In the genomic region with DNA sequence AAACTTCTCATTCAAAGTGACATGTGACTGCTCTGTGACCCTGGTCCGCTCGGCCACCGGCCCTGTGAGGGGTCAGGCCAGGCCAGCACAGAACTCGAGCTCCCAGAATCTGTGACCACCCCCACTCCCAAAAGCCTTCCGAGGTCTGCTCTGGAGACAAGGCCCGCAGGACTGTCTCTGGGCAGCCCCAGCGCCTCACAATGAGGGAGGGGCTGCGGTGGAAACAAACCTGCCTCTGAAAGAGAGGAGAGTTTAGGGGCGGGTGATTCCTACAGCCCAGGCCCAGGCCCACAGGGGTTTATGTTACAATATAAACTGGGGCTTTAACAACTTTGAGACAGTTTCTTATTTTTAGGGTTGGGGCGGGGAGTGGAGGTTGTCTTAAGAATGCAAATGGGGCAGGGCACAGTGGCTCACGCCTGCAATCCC, we compare ENCODE assay signal across 18 cellular contexts. TPM values are rescaled to one million over a fixed set of nuclear protein-coding genes. Genes with fewer than 3 reads are reported as not detected.
DNase-seq lines count a peak whose midpoint lies in the region; ATAC-seq and TF ChIP-seq lines count a peak whose summit lies in the region.
"Had no signal": no experiment of that assay in that cellular context is flagged by ENCODE, and none has a peak within 500 bp of the region (broad histone marks: within the 10 kb centered on the region; RNA-seq: fewer than 3 reads in every experiment).

No MANE protein-coding gene starts in this region.

- H3K9me3 Mint-ChIP-seq in endothelial cell (ENCODE audit: unreplicated experiment), result no peaks in the 10 kb centered on the region
- H3K9me3 Mint-ChIP-seq: activated naive CD4-positive, alpha-beta T cell treated with anti-CD3 and anti-CD28 coated beads, Interleukin-2, amount 50 U/mL, for 24 hours had no signal

- no peak overlapping the region for H3K27ac Mint-ChIP-seq in endothelial cell (ENCODE audit: unreplicated experiment)
- H3K27ac Mint-ChIP-seq: activated naive CD4-positive, alpha-beta T cell treated with anti-CD3 and anti-CD28 coated beads, Interleukin-2, amount 50 U/mL, for 24 hours had no signal

- peaks cover 14% of the 10 kb centered on the region for H3K4me1 ChIP-seq in HUES64 (ENCODE audit: insufficient read depth, low read length)
- peaks cover 0 to 47% (median 42%) of the 10 kb centered on the region in 4 donors for H3K4me1 ChIP-seq in liver (ENCODE audit: control insufficient read depth in 4 of 4, insufficient read depth in 4 of 4, low read length in 3 of 4)
- peaks cover 0 to 47% (median 24%) of the 10 kb centered on the region in 6 donors for H3K4me1 ChIP-seq in spleen
- no peaks in the 10 kb centered on the region for H3K4me1 ChIP-seq in mucosa of descending colon (ENCODE audit: low read depth)

- intact Hi-C loops in spleen (cut with DNase I; ENCODE audit: low total_unique reads) (no loop called here), mucosa of descending colon (cut with DNase I, micrococcal nuclease) (no loop called here)

- TF ChIP-seq POLR2A in spleen (IDR thresholded peaks at IDR 0.05), result no peak

- H3K27ac ChIP-seq in HUES64 (ENCODE audit: low read depth, low read length), result peak overlapping the region; percentile 62; the same call in 1 of the 2 replicates
- H3K27ac ChIP-seq in liver (ENCODE audit: low read depth in 1 of 2, low read length in 2 of 2), result peak overlapping the region; percentile 57 to 60
- H3K27ac ChIP-seq in spleen, result peak overlapping the region in 7 of 8 donors; percentile 11 to 67 (median 45)

- peaks cover 9% of the 10 kb centered on the region for H3K36me3 Mint-ChIP-seq in endothelial cell (ENCODE audit: low read depth, unreplicated experiment)
- H3K36me3 Mint-ChIP-seq: activated naive CD4-positive, alpha-beta T cell treated with anti-CD3 and anti-CD28 coated beads, Interleukin-2, amount 50 U/mL, for 24 hours had no signal

- H3K27me3 Mint-ChIP-seq in endothelial cell (ENCODE audit: unreplicated experiment), result peaks cover 43% of the 10 kb centered on the region
- H3K27me3 Mint-ChIP-seq: activated naive CD4-positive, alpha-beta T cell treated with anti-CD3 and anti-CD28 coated beads, Interleukin-2, amount 50 U/mL, for 24 hours had no signal

- H3K4me3 ChIP-seq in HUES64 (ENCODE audit: low read length), result no peak overlapping the region
- H3K4me3 ChIP-seq in liver (ENCODE audit: low read depth in 1 of 3, low read length in 3 of 3), result no peak overlapping the region
- H3K4me3 ChIP-seq in spleen, result no peak overlapping the region
- no peak overlapping the region for H3K4me3 ChIP-seq in mucosa of descending colon
- H3K4me3 ChIP-seq: lung, Peyer's patch, testis had no signal

- ATAC-seq in HG02938 (IDR thresholded peaks at IDR 0.05; ENCODE audit: unreplicated experiment) (no peak), mucosa of descending colon (no peak), HG03439 (IDR thresholded peaks at IDR 0.05; ENCODE audit: unreplicated experiment) (no peak)

- H3K9me3 ChIP-seq in HUES64 (ENCODE audit: insufficient read depth, low read depth, low read length) (no peaks in the 10 kb centered on the region), liver (ENCODE audit: control insufficient read depth in 4 of 4, low read length in 3 of 4) (no peaks in the 10 kb centered on the region), spleen (no peaks in the 10 kb centered on the region), mucosa of descending colon (no peaks in the 10 kb centered on the region)
- H3K9me3 ChIP-seq: Peyer's patch, testis had no signal

- TF ChIP-seq CTCF in endothelial cell (IDR thresholded peaks at IDR 0.05; ENCODE audit: unreplicated experiment) (no peak), liver (IDR thresholded peaks at IDR 0.05; ENCODE audit: low read depth, low read length, missing input control) (no peak), spleen (IDR thresholded peaks at IDR 0.05 in 8 of 11, conservative IDR thresholded peaks at IDR 0.05 in 3 of 11) (no peak), mucosa of descending colon (IDR thresholded peaks at IDR 0.05) (no peak)

- no peak overlapping the region for H3K4me3 Mint-ChIP-seq in endothelial cell (ENCODE audit: unreplicated experiment)
- H3K4me3 Mint-ChIP-seq: activated naive CD4-positive, alpha-beta T cell treated with anti-CD3 and anti-CD28 coated beads, Interleukin-2, amount 50 U/mL, for 24 hours had no signal

- peaks cover 26% of the 10 kb centered on the region for H3K4me1 Mint-ChIP-seq in endothelial cell (ENCODE audit: unreplicated experiment)
- H3K4me1 Mint-ChIP-seq: activated naive CD4-positive, alpha-beta T cell treated with anti-CD3 and anti-CD28 coated beads, Interleukin-2, amount 50 U/mL, for 24 hours had no signal

- no peaks in the 10 kb centered on the region for H3K27me3 ChIP-seq in HUES64 (ENCODE audit: insufficient read depth, low read length)
- no peaks in the 10 kb centered on the region for H3K27me3 ChIP-seq in liver (ENCODE audit: control insufficient read depth in 4 of 4, insufficient read depth in 4 of 4, low read length in 3 of 4)
- peaks cover 0 to 4% (median 0%) of the 10 kb centered on the region in 7 donors for H3K27me3 ChIP-seq in spleen (replicated peaks in 1 of 7)
- H3K27me3 ChIP-seq: Peyer's patch, testis had no signal

- H3K36me3 ChIP-seq in HUES64 (ENCODE audit: insufficient read depth, low read length) (no peaks in the 10 kb centered on the region), liver (ENCODE audit: control insufficient read depth in 4 of 4, insufficient read depth in 3 of 4, low read depth in 1 of 4, low read length in 3 of 4) (no peaks in the 10 kb centered on the region), spleen (peaks cover 0 to 9% (median under 1%) of the 10 kb centered on the region in 6 donors), mucosa of descending colon (ENCODE audit: low read depth) (no peaks in the 10 kb centered on the region)
- H3K36me3 ChIP-seq: Peyer's patch had no signal

- DNase-seq in endothelial cell (ENCODE audit: low spot score) (peak; percentile 37), spleen (no peak), mucosa of descending colon (no peak), hepatic stellate cell (ENCODE audit: low spot score) (no peak)
- DNase-seq: activated CD4-positive, alpha-beta T cell treated with anti-CD3 and anti-CD28 coated beads for 4 hours; central memory CD4-positive, alpha-beta T cell; HCEC 1CT; hypothalamus; NCI-H187; NCI-H526 treated with DMSO at 0.1 percent for 48 hours; Peyer's patch; testis had no signal

- TF ChIP-seq RAD21 in liver (IDR thresholded peaks at IDR 0.05), result peak in 1 of 2 donors; percentile 17

- peak overlapping the region; percentile 46; the same call in 1 of the 2 replicates for H3K9ac ChIP-seq in HUES64 (ENCODE audit: low read depth, low read length)
- no peak overlapping the region for H3K9ac ChIP-seq in liver (ENCODE audit: low read depth in 1 of 2, low read length in 2 of 2)

- WGBS in HUES64, result 50% methylated on average over 11 of the region's 11 CpGs
- 41% methylated on average over 11 of the region's 11 CpGs for WGBS in liver
- 64 to 79% (median 73%) methylated on average over 10 to 11 of the region's 11 CpGs for WGBS in spleen, 5 donors

TF ChIP-seq in liver, 16 proteins besides CTCF, POLR2A, EP300 and RAD21:
- TF ChIP-seq JUND (IDR thresholded peaks at IDR 0.05) (peak in 1 of 2 donors; percentile 62), SP1 (IDR thresholded peaks at IDR 0.05) (peak; percentile 6), RXRA (IDR thresholded peaks at IDR 0.05) (peak; percentile 90 to 91), MAX (IDR thresholded peaks at IDR 0.05) (no peak), NR2F2 (IDR thresholded peaks at IDR 0.05) (peak; percentile 40), HNF4G (IDR thresholded peaks at IDR 0.05) (no peak), YY1 (IDR thresholded peaks at IDR 0.05) (no peak), FOXA2 (IDR thresholded peaks at IDR 0.05) (no peak), HNF4A (conservative IDR thresholded peaks at IDR 0.05) (peak; percentile 65 to 70)
- TF ChIP-seq, protein P1, sequence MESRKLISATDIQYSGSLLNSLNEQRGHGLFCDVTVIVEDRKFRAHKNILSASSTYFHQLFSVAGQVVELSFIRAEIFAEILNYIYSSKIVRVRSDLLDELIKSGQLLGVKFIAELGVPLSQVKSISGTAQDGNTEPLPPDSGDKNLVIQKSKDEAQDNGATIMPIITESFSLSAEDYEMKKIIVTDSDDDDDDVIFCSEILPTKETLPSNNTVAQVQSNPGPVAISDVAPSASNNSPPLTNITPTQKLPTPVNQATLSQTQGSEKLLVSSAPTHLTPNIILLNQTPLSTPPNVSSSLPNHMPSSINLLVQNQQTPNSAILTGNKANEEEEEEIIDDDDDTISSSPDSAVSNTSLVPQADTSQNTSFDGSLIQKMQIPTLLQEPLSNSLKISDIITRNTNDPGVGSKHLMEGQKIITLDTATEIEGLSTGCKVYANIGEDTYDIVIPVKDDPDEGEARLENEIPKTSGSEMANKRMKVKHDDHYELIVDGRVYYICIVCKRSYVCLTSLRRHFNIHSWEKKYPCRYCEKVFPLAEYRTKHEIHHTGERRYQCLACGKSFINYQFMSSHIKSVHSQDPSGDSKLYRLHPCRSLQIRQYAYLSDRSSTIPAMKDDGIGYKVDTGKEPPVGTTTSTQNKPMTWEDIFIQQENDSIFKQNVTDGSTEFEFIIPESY (IDR thresholded peaks at IDR 0.05), result no peak
TF ChIP-seq in liver: peak in this region for 5.

RNA-seq across cellular contexts. Expression of gene IGFBP4, which starts 19.9 kb away (rescaled TPM):
- polyA plus RNA-seq in HUES64 (2013, experiment 1 of 2), result 65.8 TPM
- 80.1 TPM for polyA plus RNA-seq in HUES64 (2013, experiment 2 of 2)
- total RNA-seq in endothelial cell (ENCODE audit: unreplicated experiment), result 1,531 TPM
- 100 to 1,000 TPM in 1 of 2 donors, 10 to 100 TPM in 1; 74.1 to 297 TPM for total RNA-seq in liver
- 100 to 1,000 TPM; 179 to 649 TPM for polyA plus RNA-seq in liver
- total RNA-seq in spleen, result 100 to 1,000 TPM; 287 to 537 (median 336) TPM
- 100 to 1,000 TPM in 2 of 3 donors, 10 to 100 TPM in 1; 49.3 to 131 (median 107) TPM for polyA plus RNA-seq in spleen
- 100 to 1,000 TPM; 215 to 459 (median 244) TPM for total RNA-seq in mucosa of descending colon

RNA-seq across cellular contexts. Expression of gene TNS4, which starts 38.3 kb away (rescaled TPM):
- polyA plus RNA-seq in HUES64 (2013, experiment 1 of 2), result 1.00 TPM
- polyA plus RNA-seq in HUES64 (2013, experiment 2 of 2), result 1.0 TPM
- total RNA-seq in endothelial cell (ENCODE audit: unreplicated experiment), result 0.08 TPM
- under 1 TPM in 1 of 2 donors, not detected in 1; 0.08 TPM for total RNA-seq in liver
- not detected for polyA plus RNA-seq in liver
- total RNA-seq in spleen, result 1 to 10 TPM in 1 of 7 donors, under 1 TPM in 5, not detected in 1; 0.14 to 1.3 (median 0.41) TPM
- polyA plus RNA-seq in spleen, result under 1 TPM; 0.15 to 0.45 (median 0.21) TPM
- 10 to 100 TPM in 1 of 3 donors, 1 to 10 TPM in 2; 3.0 to 13.1 (median 3.3) TPM for total RNA-seq in mucosa of descending colon

RNA-seq across cellular contexts. Expression of gene TOP2A, which starts 45.4 kb away (rescaled TPM):
- polyA plus RNA-seq in HUES64 (2013, experiment 1 of 2), result 194 TPM
- 217 TPM for polyA plus RNA-seq in HUES64 (2013, experiment 2 of 2)
- 28.3 TPM for total RNA-seq in endothelial cell (ENCODE audit: unreplicated experiment)
- 100 to 1,000 TPM in 1 of 2 donors, under 1 TPM in 1; 0.08 to 102 TPM for total RNA-seq in liver
- polyA plus RNA-seq in liver, result 1 to 10 TPM; 1.9 to 5.2 TPM
- total RNA-seq in spleen, result 10 to 100 TPM in 5 of 7 donors, 1 to 10 TPM in 2; 5.5 to 37.5 (median 14.4) TPM
- 10 to 100 TPM in 1 of 3 donors, 1 to 10 TPM in 2; 5.8 to 27.5 (median 8.1) TPM for polyA plus RNA-seq in spleen
- 10 to 100 TPM in 2 of 3 donors, 1 to 10 TPM in 1; 6.9 to 50.1 (median 11.4) TPM for total RNA-seq in mucosa of descending colon
